ENCODE assay signal across 9 cellular contexts in the genomic region with DNA sequence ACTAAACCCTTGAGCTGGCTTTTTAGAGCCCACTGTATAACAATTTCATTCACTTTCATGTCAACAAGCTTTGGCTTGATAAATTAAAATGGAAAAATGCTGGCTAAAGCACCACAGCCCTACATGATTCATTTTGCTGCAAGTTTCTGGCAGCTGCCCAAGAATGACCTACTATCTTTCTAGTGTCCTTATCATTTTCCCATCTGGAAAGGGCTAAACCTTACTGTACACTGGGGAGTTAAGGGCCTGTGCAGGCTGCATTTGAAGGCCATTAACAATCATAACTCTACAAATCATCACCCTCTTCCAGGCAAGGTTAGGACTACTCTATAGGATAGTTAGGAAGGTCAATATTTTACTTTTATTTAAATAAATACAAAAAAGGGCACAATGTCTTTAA.
DNase-seq lines count a peak whose midpoint lies in the region; ATAC-seq and TF ChIP-seq lines count a peak whose summit lies in the region.
"Had no signal": no experiment of that assay in that cellular context is flagged by ENCODE, and none has a peak within 500 bp of the region (broad histone marks: within the 10 kb centered on the region; RNA-seq: fewer than 3 reads in every experiment).

No MANE protein-coding gene starts in this region.

- peaks cover 0 to 4% (median 4%) of the 10 kb centered on the region in 3 donors for H3K27me3 Mint-ChIP-seq in immature natural killer cell (ENCODE audit: low read depth in 3 of 3)

- ATAC-seq in GM21447 (IDR thresholded peaks at IDR 0.05; ENCODE audit: unreplicated experiment): no peak
- no peak for ATAC-seq in GM19455 (IDR thresholded peaks at IDR 0.05; ENCODE audit: unreplicated experiment)
- ATAC-seq: right cardiac atrium had no signal

- H3K36me3 Mint-ChIP-seq in immature natural killer cell: no peaks in the 10 kb centered on the region

- no peak overlapping the region for H3K4me3 Mint-ChIP-seq in immature natural killer cell

- peaks cover 0 to 3% (median 0%) of the 10 kb centered on the region in 6 donors for H3K9me3 Mint-ChIP-seq in immature natural killer cell

- DNase-seq in H4 (ENCODE audit: low spot score) (peak; percentile 45), NCI-H2227 treated with DMSO at 0.1 percent for 48 hours (lab: John Stamatoyannopoulos, UW) (peak; percentile 84), cardiac fibroblast (ENCODE audit: low read depth in 2 of 2) (peak; percentile 72 to 74), renal cortical epithelial cell (ENCODE audit: low read depth) (peak; percentile 41), immature natural killer cell (no peak)

- peaks cover 0 to 2% of the 10 kb centered on the region in 2 donors for H3K4me1 Mint-ChIP-seq in immature natural killer cell

- H3K27ac Mint-ChIP-seq in immature natural killer cell: no peak overlapping the region

- H3K4me3 ChIP-seq in cardiac fibroblast (replicated peaks in 1 of 2; ENCODE audit: low read depth in 2 of 2, low read length in 2 of 2): no peak overlapping the region
- H3K4me3 ChIP-seq: tibial nerve had no signal

- no peak for TF ChIP-seq CTCF in cardiac fibroblast (IDR thresholded peaks at IDR 0.05; ENCODE audit: low read depth, low read length)

Comparison
In these comparisons a context has a peak if more than half of its experiments do, and no peak if none do; other contexts are left out.
1. DNase-seq: peak in H4 (single experiment), NCI-H2227 treated with DMSO at 0.1 percent for 48 hours (single experiment), cardiac fibroblast (2 of 2) and renal cortical epithelial cell (single experiment); none in immature natural killer cell (0 of 3).